In genomic region chr18:21897811-21898210, GRCh38 we compare ENCODE assay signal across 9 cellular contexts.
DNase-seq lines count a peak whose midpoint lies in the region; ATAC-seq, FAIRE-seq and TF ChIP-seq lines count a peak whose summit lies in the region.
"Had no signal": no experiment of that assay in that cellular context is flagged by ENCODE, and none has a peak within 500 bp of the region (broad histone marks: within the 10 kb centered on the region; RNA-seq: fewer than 3 reads in every experiment).

No MANE protein-coding gene starts in this region.

- H4K20me1 ChIP-seq in PC-9 (ENCODE audit: insufficient read depth) (no peaks in the 10 kb centered on the region), endothelial cell of umbilical vein (replicated peaks; ENCODE audit: control insufficient read depth, extremely low read depth, insufficient read depth, low read length) (no peaks in the 10 kb centered on the region)

- TF ChIP-seq POLR2A in GM12892 (IDR thresholded peaks at IDR 0.05; ENCODE audit: low read depth, low read length) (no peak), endothelial cell of umbilical vein (IDR thresholded peaks at IDR 0.05; ENCODE audit: low read depth, low read length) (no peak)

- peaks cover 0 to 7% (median 1%) of the 10 kb centered on the region in 4 donors for H3K4me1 Mint-ChIP-seq in CD4-positive, alpha-beta memory T cell

- DNase-seq in CD4-positive, alpha-beta memory T cell: peak in 3 of 5 donors; percentile 5 to 10 (median 7)
- DNase-seq in GM12892 (ENCODE audit: insufficient read length) (peak; percentile 25), PC-9 (peak in 1 of 2 experiments; percentile 24), endothelial cell of umbilical vein (ENCODE audit: low read depth, low spot score) (peak; percentile 57), mucosa of descending colon (peak in 1 of 3 donors; percentile 81)
- DNase-seq in activated effector memory CD4-positive, alpha-beta T cell treated with anti-CD3 and anti-CD28 coated beads, Interleukin-2, amount 50 U/mL, for 16 hours: no peak
- DNase-seq in effector memory CD4-positive, alpha-beta T cell: no peak
- DNase-seq: activated T-cell treated with anti-CD3 and anti-CD28 coated beads, Interleukin-2, amount 50 U/mL, for 4 hours had no signal

- BruUV-seq in PC-9 (replicated peaks; lab: Mats Ljungman, UMichigan) (no TSS peak), endothelial cell of umbilical vein (replicated peaks; lab: Mats Ljungman, UMichigan) (no TSS peak)

- no peaks in the 10 kb centered on the region for H3K9me3 Mint-ChIP-seq in CD4-positive, alpha-beta memory T cell
- H3K9me3 Mint-ChIP-seq: activated T-cell treated with anti-CD3 and anti-CD28 coated beads, Interleukin-2, amount 50 U/mL, for 4 hours had no signal

- H3K79me2 ChIP-seq in PC-9 (ENCODE audit: low read depth) (no peaks in the 10 kb centered on the region), endothelial cell of umbilical vein (ENCODE audit: control insufficient read depth, insufficient read depth, low read length) (no peaks in the 10 kb centered on the region)

- H3K4me2 ChIP-seq in PC-9: 0 out of 2 replicates have a peak overlapping the region, but pooled peaks have one; percentile 38
- H3K4me2 ChIP-seq in endothelial cell of umbilical vein (ENCODE audit: insufficient read depth, low read length): no peak overlapping the region

- H3K36me3 Mint-ChIP-seq in CD4-positive, alpha-beta memory T cell: no peaks in the 10 kb centered on the region

- H3K4me1 ChIP-seq in CD4-positive, alpha-beta memory T cell (ENCODE audit: insufficient read depth, low read length): no peaks in the 10 kb centered on the region
- H3K4me1 ChIP-seq in PC-9 (replicated peaks; ENCODE audit: insufficient read depth) (no peaks in the 10 kb centered on the region), endothelial cell of umbilical vein (ENCODE audit: control insufficient read depth, extremely low read depth, insufficient read depth, low read length) (peaks cover 9% of the 10 kb centered on the region), mucosa of descending colon (ENCODE audit: low read depth) (no peaks in the 10 kb centered on the region)
- H3K4me1 ChIP-seq in effector memory CD4-positive, alpha-beta T cell (ENCODE audit: control insufficient read depth, insufficient read depth, low read length, poor library complexity, severe bottlenecking): no peaks in the 10 kb centered on the region

- POLR2A ChIA-PET in CD4-positive, alpha-beta memory T cell (lab: Charles Lee; ENCODE audit: partially characterized antibody): interaction anchor here (0.7 kb wide), 1 partner anchor 287 kb away, joined by 3 read pairs; no protein-coding TSS in a partner anchor
- POLR2A ChIA-PET in PC-9 (lab: Charles Lee; ENCODE audit: unreplicated experiment): interaction anchor here (0.7 kb wide), 1 partner anchor 1116 kb away, joined by 3 read pairs; no protein-coding TSS in a partner anchor
- POLR2A ChIA-PET in endothelial cell of umbilical vein (lab: Charles Lee): no interaction called here

- H3K9ac ChIP-seq in endothelial cell of umbilical vein (replicated peaks; ENCODE audit: extremely low read depth, insufficient read depth, low read length): no peak overlapping the region

- H3K27me3 Mint-ChIP-seq in CD4-positive, alpha-beta memory T cell: peaks cover 6 to 10% of the 10 kb centered on the region in 2 donors

- H2AFZ ChIP-seq in PC-9 (no peak overlapping the region), endothelial cell of umbilical vein (ENCODE audit: low read depth, low read length) (peak overlapping the region; percentile 100)

- no peak overlapping the region for H3K27ac Mint-ChIP-seq in CD4-positive, alpha-beta memory T cell

- FAIRE-seq in GM12892 (lab: Jason Lieb, UNC) (peak; percentile 92), endothelial cell of umbilical vein (lab: Jason Lieb, UNC) (peak; percentile 95)

- no peaks in the 10 kb centered on the region for H3K9me1 ChIP-seq in endothelial cell of umbilical vein (replicated peaks; ENCODE audit: control insufficient read depth, extremely low read depth, insufficient read depth, low read length)

- H3K4me3 ChIP-seq in CD4-positive, alpha-beta memory T cell (ENCODE audit: low read length in 2 of 2): no peak overlapping the region
- H3K4me3 ChIP-seq in PC-9: no peak overlapping the region
- H3K4me3 ChIP-seq in endothelial cell of umbilical vein (replicated peaks in 1 of 3; ENCODE audit: insufficient read depth in 1 of 3, low read depth in 1 of 3, low read length in 3 of 3): no peak overlapping the region
- H3K4me3 ChIP-seq in mucosa of descending colon: no peak overlapping the region
- H3K4me3 ChIP-seq in effector memory CD4-positive, alpha-beta T cell (ENCODE audit: insufficient read depth, low read depth, low read length, poor library complexity, severe bottlenecking): no peak overlapping the region

- TF ChIP-seq CTCF in PC-9 (conservative IDR thresholded peaks at IDR 0.05) (peak; percentile 66), endothelial cell of umbilical vein (IDR thresholded peaks at IDR 0.05; ENCODE audit: extremely low read depth in 1 of 2, insufficient read depth in 1 of 2, low read depth in 1 of 2, low read length in 2 of 2) (peak; percentile 71 to 74), mucosa of descending colon (IDR thresholded peaks at IDR 0.05) (peak; percentile 56)

- no peaks in the 10 kb centered on the region for H3K36me3 ChIP-seq in CD4-positive, alpha-beta memory T cell (ENCODE audit: insufficient read depth, low read length)
- no peaks in the 10 kb centered on the region for H3K36me3 ChIP-seq in PC-9 (ENCODE audit: low read depth)
- no peaks in the 10 kb centered on the region for H3K36me3 ChIP-seq in endothelial cell of umbilical vein (ENCODE audit: control insufficient read depth in 2 of 2, extremely low read depth in 1 of 2, insufficient read depth in 2 of 2, low read length in 2 of 2)
- H3K36me3 ChIP-seq in mucosa of descending colon (ENCODE audit: low read depth): no peaks in the 10 kb centered on the region
- H3K36me3 ChIP-seq in effector memory CD4-positive, alpha-beta T cell (ENCODE audit: control insufficient read depth, insufficient read depth, low read length): no peaks in the 10 kb centered on the region

- H3K27ac ChIP-seq in CD4-positive, alpha-beta memory T cell (ENCODE audit: low read depth, low read length): no peak overlapping the region
- H3K27ac ChIP-seq in PC-9 (no peak overlapping the region), endothelial cell of umbilical vein (ENCODE audit: insufficient read depth, low read depth, low read length) (no peak overlapping the region)
- H3K27ac ChIP-seq in effector memory CD4-positive, alpha-beta T cell (ENCODE audit: insufficient read depth, low read length, poor library complexity, severe bottlenecking): no peak overlapping the region

- no peaks in the 10 kb centered on the region for H3K27me3 ChIP-seq in CD4-positive, alpha-beta memory T cell (ENCODE audit: insufficient read depth, low read length)
- H3K27me3 ChIP-seq in PC-9 (ENCODE audit: insufficient read depth, low read depth): no peaks in the 10 kb centered on the region
- H3K27me3 ChIP-seq in endothelial cell of umbilical vein (ENCODE audit: control insufficient read depth in 2 of 2, insufficient read depth in 2 of 2, low read length in 2 of 2): no peaks in the 10 kb centered on the region
- no peaks in the 10 kb centered on the region for H3K27me3 ChIP-seq in effector memory CD4-positive, alpha-beta T cell (replicated peaks; ENCODE audit: control insufficient read depth, insufficient read depth, low read length, poor library complexity, severe bottlenecking)

- H3F3A ChIP-seq in PC-9 (ENCODE audit: insufficient read depth, low read depth): no peaks in the 10 kb centered on the region

- ATAC-seq in HG03066 (IDR thresholded peaks at IDR 0.05; ENCODE audit: low read depth, unreplicated experiment) (peak; percentile 77), mucosa of descending colon (peak; percentile 71)

- H3K9me3 ChIP-seq in CD4-positive, alpha-beta memory T cell (ENCODE audit: control insufficient read depth in 1 of 2, low read length in 2 of 2): no peaks in the 10 kb centered on the region
- no peaks in the 10 kb centered on the region for H3K9me3 ChIP-seq in PC-9 (ENCODE audit: insufficient read depth, low read depth)
- no peaks in the 10 kb centered on the region for H3K9me3 ChIP-seq in endothelial cell of umbilical vein (replicated peaks; ENCODE audit: control insufficient read depth, insufficient read depth, low read length)
- H3K9me3 ChIP-seq in mucosa of descending colon: no peaks in the 10 kb centered on the region
- H3K9me3 ChIP-seq in effector memory CD4-positive, alpha-beta T cell (ENCODE audit: control insufficient read depth, low read length): no peaks in the 10 kb centered on the region

- H3K4me3 Mint-ChIP-seq in CD4-positive, alpha-beta memory T cell: no peak overlapping the region
- H3K4me3 Mint-ChIP-seq: activated T-cell treated with anti-CD3 and anti-CD28 coated beads, Interleukin-2, amount 50 U/mL, for 4 hours had no signal

- no peaks in the 10 kb centered on the region for H3K9me2 ChIP-seq in PC-9 (ENCODE audit: insufficient read depth)

- intact Hi-C loops in CD4-positive, alpha-beta memory T cell (cut with micrococcal nuclease): loop anchor here (2.0 to 5.0 kb wide), 2 partner anchors 665 to 804 kb away; no protein-coding TSS in a partner anchor
- intact Hi-C loops in PC-9 (cut with micrococcal nuclease; ENCODE audit: unreplicated experiment) (no loop called here), endothelial cell of umbilical vein (cut with micrococcal nuclease) (loop anchor here (1.0 to 10.0 kb wide), 4 partner anchors 58 to 1087 kb away; no protein-coding TSS in a partner anchor), mucosa of descending colon (cut with DNase I, micrococcal nuclease) (no loop called here)

- dilution Hi-C loops in endothelial cell of umbilical vein (cut with MboI; ENCODE audit: extremely low pct_ligation_motif_present, low sequenced_read_pairs): no loop called here

- CTCF ChIA-PET in CD4-positive, alpha-beta memory T cell (lab: Charles Lee; ENCODE audit: partially characterized antibody): interaction anchor here (0.6 kb wide), 1 partner anchor 29 kb away, joined by 3 read pairs; no protein-coding TSS in a partner anchor
- CTCF ChIA-PET in PC-9 (lab: Charles Lee) (interaction anchor here (0.6 kb wide), 1 partner anchor 666 kb away, joined by 6 read pairs; no protein-coding TSS in a partner anchor), endothelial cell of umbilical vein (lab: Charles Lee) (interaction anchor here (0.6 to 3.5 kb wide), 10 partner anchors 9 to 901 kb away, joined by 3 to 26 read pairs (median 4); no protein-coding TSS in a partner anchor)

TF ChIP-seq in endothelial cell of umbilical vein, 7 proteins besides CTCF, POLR2A, EP300 and RAD21 (continues in another document):
- TF ChIP-seq FOS (IDR thresholded peaks at IDR 0.05; ENCODE audit: borderline replicate concordance, insufficient read depth, low read length): no peak
- TF ChIP-seq JUN (IDR thresholded peaks at IDR 0.05; ENCODE audit: borderline replicate concordance, insufficient read depth, insufficient read length, low read depth): no peak
- no peak for TF ChIP-seq EZH2 (IDR thresholded peaks at IDR 0.05; ENCODE audit: borderline replicate concordance, low read depth, low read length, severe bottlenecking)
- TF ChIP-seq GATA2 (IDR thresholded peaks at IDR 0.05; ENCODE audit: insufficient read depth, insufficient read length, low read depth, low read length): no peak

Comparison
In these comparisons a context has a peak if more than half of its experiments do, and no peak if none do; other contexts are left out.
1. DNase-seq: peak in CD4-positive, alpha-beta memory T cell (3 of 5), GM12892 (single experiment) and endothelial cell of umbilical vein (single experiment); none in activated effector memory CD4-positive, alpha-beta T cell treated with anti-CD3 and anti-CD28 coated beads, Interleukin-2, amount 50 U/mL, for 16 hours (single experiment) and effector memory CD4-positive, alpha-beta T cell (0 of 3).
2. intact Hi-C loops: an anchor here in CD4-positive, alpha-beta memory T cell (2.0 to 5.0 kb wide) and endothelial cell of umbilical vein (1.0 to 10.0 kb wide); none called in PC-9 and mucosa of descending colon.
3. Peak in every context shown above with its lines, with median percentiles within 50 percentile points of each other: CTCF ChIP-seq.